Comparison of ENCODE assay signal across 26 cellular contexts in genomic region chr1:30172757-30173156, GRCh38.
DNase-seq lines count a peak whose midpoint lies in the region; ATAC-seq, FAIRE-seq and TF ChIP-seq lines count a peak whose summit lies in the region.
"Had no signal": no experiment of that assay in that cellular context is flagged by ENCODE, and none has a peak within 500 bp of the region (broad histone marks: within the 10 kb centered on the region; RNA-seq: fewer than 3 reads in every experiment).

No MANE protein-coding gene starts in this region.

- H3K4me1 ChIP-seq in K562 (replicated peaks in 1 of 2; ENCODE audit: control insufficient read depth in 2 of 2, insufficient read depth in 2 of 2, low read length in 2 of 2) (peaks cover 4 to 5% of the 10 kb centered on the region in 2 experiments; a peak in 4 of 5 replicates), endodermal cell (ENCODE audit: control insufficient read depth, insufficient read depth, low read length) (peaks cover 11% of the 10 kb centered on the region), osteoblast (ENCODE audit: insufficient read depth, low read length) (no peaks in the 10 kb centered on the region), vagina (no peaks in the 10 kb centered on the region)
- H3K4me1 ChIP-seq: BE2C had no signal

- no peak overlapping the region for H3K4me3 ChIP-seq in K562
- no peak overlapping the region for H3K4me3 ChIP-seq in endodermal cell (ENCODE audit: low read length)
- no peak overlapping the region for H3K4me3 ChIP-seq in osteoblast (ENCODE audit: insufficient read depth, low read length)
- H3K4me3 ChIP-seq in vagina: no peak overlapping the region
- H3K4me3 ChIP-seq: GM23338 had no signal

- intact Hi-C loops in K562 (cut with micrococcal nuclease) (no loop called here), vagina (cut with DNase I) (no loop called here), Right ventricle myocardium inferior (cut with DNase I) (no loop called here)

- no peaks in the 10 kb centered on the region for H3K9me1 ChIP-seq in K562 (ENCODE audit: control insufficient read depth, insufficient read depth, low read length)

- no peak for FAIRE-seq in K562 (lab: Jason Lieb, UNC)
- FAIRE-seq: A204.1, G401.6, GM12891, GM18507, HTR-8/SVneo had no signal

- H3K27me3 ChIP-seq in K562 (ENCODE audit: control insufficient read depth in 2 of 2, insufficient read depth in 2 of 2, low read length in 2 of 2) (peaks cover 0 to 7% of the 10 kb centered on the region in 2 experiments; a peak in 2 of 5 replicates), endodermal cell (ENCODE audit: control insufficient read depth, insufficient read depth, low read length, poor library complexity, severe bottlenecking) (no peaks in the 10 kb centered on the region), osteoblast (ENCODE audit: insufficient read depth, low read length) (no peaks in the 10 kb centered on the region), vagina (no peaks in the 10 kb centered on the region)
- H3K27me3 ChIP-seq: BE2C had no signal

- H3K9me3 Mint-ChIP-seq in endodermal cell (no peaks in the 10 kb centered on the region), T-cell (peaks cover 0 to 4% (median 0%) of the 10 kb centered on the region in 3 donors)
- H3K9me3 Mint-ChIP-seq: GM23338 had no signal

- CTCF ChIA-PET in K562 (lab: Yijun Ruan, JAX; ENCODE audit: low intra/inter-chr PET ratio) (no interaction called here), T-cell (lab: Charles Lee) (no interaction called here)

- peaks cover 44% of the 10 kb centered on the region for H3K4me1 Mint-ChIP-seq in endodermal cell
- no peaks in the 10 kb centered on the region for H3K4me1 Mint-ChIP-seq in T-cell
- H3K4me1 Mint-ChIP-seq: CD4-positive, CD25-positive, alpha-beta regulatory T cell; CD8-positive, alpha-beta memory T cell had no signal

- DNase-seq in K562 (ENCODE audit: extremely low read depth in 1 of 4, low spot score in 3 of 4): no peak
- DNase-seq in endodermal cell: peak; percentile 27
- DNase-seq in osteoblast (ENCODE audit: insufficient read length, low spot score, missing footprints): peak; percentile 14
- peak; percentile 60 to 72 for DNase-seq in vagina (ENCODE audit: extremely low spot score in 2 of 2)
- no peak for DNase-seq in T-cell
- no peak for DNase-seq in Right ventricle myocardium inferior (ENCODE audit: missing footprints)
- no peak for DNase-seq in GM13977 (ENCODE audit: low spot score)
- DNase-seq: ACHN; BE2C; C1 segment of cervical spinal cord; CD4-positive, CD25-positive, alpha-beta regulatory T cell; CD8-positive, alpha-beta memory T cell; COR-L47; DMS 273 treated with DMSO at 0.1 percent for 48 hours; DMS53; DND-41; H7; HFFc6; IMR-90 had no signal

- ATAC-seq in K562: no peak
- no peak for ATAC-seq in T-cell (replicated peaks in 1 of 4)
- no peak for ATAC-seq in Right ventricle myocardium inferior
- ATAC-seq: GM23338, HCT116 had no signal

- no peak overlapping the region for H3K9ac ChIP-seq in K562 (ENCODE audit: insufficient read depth in 1 of 2, low read depth in 2 of 2, low read length in 2 of 2)
- H3K9ac ChIP-seq in endodermal cell (ENCODE audit: extremely low read depth, low read length, poor library complexity, severe bottlenecking): no peak overlapping the region

- H2AFZ ChIP-seq in K562 (ENCODE audit: low read depth, low read length) (no peak overlapping the region), osteoblast (ENCODE audit: low read length) (no peak overlapping the region)

- 9% methylated on average over 2 of the region's 2 CpGs for WGBS in K562 (ENCODE audit: insufficient coverage, low coverage, missing lambda C conversion rate)
- WGBS in endodermal cell (ENCODE audit: insufficient coverage in 1 of 2, insufficient read length in 1 of 2), 2 experiments: 71 to 83% methylated on average over 1 to 2 of the region's 2 CpGs

- no peak overlapping the region for H3K27ac Mint-ChIP-seq in endodermal cell
- no peak overlapping the region for H3K27ac Mint-ChIP-seq in T-cell
- H3K27ac Mint-ChIP-seq: CD4-positive, CD25-positive, alpha-beta regulatory T cell; CD8-positive, alpha-beta memory T cell; GM23338; HFFc6 had no signal

- no peak overlapping the region for H3K4me3 Mint-ChIP-seq in endodermal cell
- no peak overlapping the region for H3K4me3 Mint-ChIP-seq in T-cell
- H3K4me3 Mint-ChIP-seq: CD4-positive, CD25-positive, alpha-beta regulatory T cell; CD8-positive, alpha-beta memory T cell; GM23338; HFFc6 had no signal

- TF ChIP-seq CTCF in K562 (IDR thresholded peaks at IDR 0.05 in 2 of 3, conservative IDR thresholded peaks at IDR 0.05 in 1 of 3; ENCODE audit: insufficient read depth in 2 of 3, low read depth in 1 of 3, low read length in 3 of 3) (no peak), endodermal cell (conservative IDR thresholded peaks at IDR 0.05) (no peak), osteoblast (IDR thresholded peaks at IDR 0.05; ENCODE audit: extremely low read depth, low read depth, low read length) (no peak), vagina (IDR thresholded peaks at IDR 0.05) (no peak), GM13977 (IDR thresholded peaks at IDR 0.05; ENCODE audit: extremely low read depth, insufficient read depth, missing control alignments) (no peak)

- no peaks in the 10 kb centered on the region for H3K79me2 ChIP-seq in K562 (ENCODE audit: control insufficient read depth, insufficient read depth, low read length)
- H3K79me2 ChIP-seq in osteoblast (ENCODE audit: insufficient read depth, low read length): no peaks in the 10 kb centered on the region

- H3K27me3 Mint-ChIP-seq in endodermal cell (ENCODE audit: insufficient read depth) (no peaks in the 10 kb centered on the region), T-cell (peaks cover 6 to 8% of the 10 kb centered on the region in 2 donors)

- no peak overlapping the region for H3K4me2 ChIP-seq in K562 (ENCODE audit: insufficient read depth, low read length)
- H3K4me2 ChIP-seq in osteoblast (ENCODE audit: insufficient read depth, low read length): no peak overlapping the region
- H3K4me2 ChIP-seq: GM23338 had no signal

- no TSS peak for BruUV-seq in K562 (replicated peaks; lab: Mats Ljungman, UMichigan)

- no peaks in the 10 kb centered on the region for H4K20me1 ChIP-seq in K562 (replicated peaks; ENCODE audit: control insufficient read depth, insufficient read depth, low read length)
- H4K20me1 ChIP-seq in osteoblast (ENCODE audit: insufficient read depth, low read length): no peaks in the 10 kb centered on the region

- TF ChIP-seq RAD21 in K562 (CRISPR knock-in tag; conservative IDR thresholded peaks at IDR 0.05 in 1 of 2, IDR thresholded peaks at IDR 0.05 in 1 of 2): no peak

- TF ChIP-seq POLR2A in K562 (conservative IDR thresholded peaks at IDR 0.05) (no peak), vagina (IDR thresholded peaks at IDR 0.05) (no peak)

- H3K9me3 ChIP-seq in K562 (replicated peaks; ENCODE audit: control insufficient read depth, insufficient read depth, low read depth, low read length) (no peaks in the 10 kb centered on the region), endodermal cell (ENCODE audit: control insufficient read depth, low read length) (peaks cover 5% of the 10 kb centered on the region), osteoblast (ENCODE audit: low read depth, low read length) (no peaks in the 10 kb centered on the region), vagina (no peaks in the 10 kb centered on the region)
- H3K9me3 ChIP-seq: BE2C had no signal

- H3K36me3 ChIP-seq in K562 (ENCODE audit: control insufficient read depth, insufficient read depth, low read length) (no peaks in the 10 kb centered on the region), endodermal cell (ENCODE audit: control insufficient read depth, insufficient read depth, low read length) (no peaks in the 10 kb centered on the region), osteoblast (ENCODE audit: insufficient read depth, low read length) (no peaks in the 10 kb centered on the region), vagina (no peaks in the 10 kb centered on the region)
- H3K36me3 ChIP-seq: BE2C had no signal

- no peak for TF ChIP-seq EP300 in K562 (IDR thresholded peaks at IDR 0.05; ENCODE audit: low read length)

- POLR2A ChIA-PET in K562 (lab: Yijun Ruan, JAX) (interaction anchor here (0.8 to 1.5 kb wide), 2 partner anchors 19 to 51 kb away, joined by 3 to 6 read pairs; no protein-coding TSS in a partner anchor), T-cell (lab: Charles Lee) (no interaction called here)

- in situ Hi-C loops in K562 (cut with MboI): no loop called here
- in situ Hi-C loops in GM13977 (cut with MboI; ENCODE audit: low pct_unique_long_range_greater_than_20kb, low sequenced_read_pairs, unreplicated experiment): no loop called here

- no peaks in the 10 kb centered on the region for H3K36me3 Mint-ChIP-seq in endodermal cell (ENCODE audit: low read depth)
- no peaks in the 10 kb centered on the region for H3K36me3 Mint-ChIP-seq in T-cell
- H3K36me3 Mint-ChIP-seq: CD4-positive, CD25-positive, alpha-beta regulatory T cell; CD8-positive, alpha-beta memory T cell had no signal

- no peak overlapping the region for H3K27ac ChIP-seq in K562 (ENCODE audit: extremely low read depth, low read depth, low read length)
- H3K27ac ChIP-seq in endodermal cell (ENCODE audit: low read depth, low read length): no peak overlapping the region
- H3K27ac ChIP-seq in osteoblast (ENCODE audit: low read depth, low read length): no peak overlapping the region
- H3K27ac ChIP-seq in vagina: no peak overlapping the region

TF ChIP-seq in K562, 482 proteins besides CTCF, POLR2A, EP300 and RAD21 (continues in another document):
- TF ChIP-seq ASH1L (IDR thresholded peaks at IDR 0.05; ENCODE audit: borderline replicate concordance, low read depth, partially characterized antibody) (no peak), MEIS2 (IDR thresholded peaks at IDR 0.05; ENCODE audit: partially characterized antibody) (peak; percentile 20)

Comparison
In these comparisons a context has a peak if more than half of its experiments do, and no peak if none do; other contexts are left out.
1. DNase-seq: peak in endodermal cell (single experiment), osteoblast (single experiment) and vagina (2 of 2); none in K562 (0 of 4), T-cell (0 of 34), Right ventricle myocardium inferior (single experiment) and GM13977 (single experiment).